7 cellular contexts compared by ENCODE assay signal in genomic region chr14:75267141-75267601, GRCh38. TPM values are rescaled to one million over a fixed set of nuclear protein-coding genes. Genes with fewer than 3 reads are reported as not detected.
A peak's percentile ranks its signal among the peaks of the same experiment; 100 is the strongest.
DNase-seq lines count a peak whose midpoint lies in the region; ATAC-seq and TF ChIP-seq lines count a peak whose summit lies in the region.

No MANE protein-coding gene starts in this region.

- DNase-seq in SK-N-MC (ENCODE audit: low read depth, low spot score) (no peak), fibroblast of peridontal ligament (ENCODE audit: extremely low read depth) (peak; percentile 87), neural progenitor cell (ENCODE audit: low spot score) (no peak), upper lobe of left lung (no peak), left colon (no peak), LoVo (ENCODE audit: low spot score) (no peak)

- peaks cover 2% of the 10 kb centered on the region for H3K4me1 Mint-ChIP-seq in neural progenitor cell

- peak overlapping the region; percentile 80 for H3K27ac Mint-ChIP-seq in neural progenitor cell

- no peaks in the 10 kb centered on the region for H4K20me1 ChIP-seq in neural progenitor cell (ENCODE audit: low read depth)

- no peak for TF ChIP-seq CTCF in neural progenitor cell (IDR thresholded peaks at IDR 0.05)
- no peak for TF ChIP-seq CTCF in upper lobe of left lung (IDR thresholded peaks at IDR 0.05)

- H3K4me3 ChIP-seq in SK-N-MC, result no peak overlapping the region
- no peak overlapping the region for H3K4me3 ChIP-seq in neural progenitor cell
- H3K4me3 ChIP-seq in upper lobe of left lung, result no peak overlapping the region

- ATAC-seq in upper lobe of left lung (ENCODE audit: low FRiP score in 2 of 2), result peak; percentile 57 to 86
- no peak for ATAC-seq in left colon
- no peak for ATAC-seq in HG02763 (IDR thresholded peaks at IDR 0.05; ENCODE audit: unreplicated experiment)

- no peaks in the 10 kb centered on the region for H3F3A ChIP-seq in neural progenitor cell (ENCODE audit: low read depth)

- no peaks in the 10 kb centered on the region for H3K79me2 ChIP-seq in neural progenitor cell (ENCODE audit: low read depth)

- H3K36me3 Mint-ChIP-seq in neural progenitor cell, result no peaks in the 10 kb centered on the region

- H3K27ac ChIP-seq in SK-N-MC (peak overlapping the region; percentile 96), neural progenitor cell (no peak overlapping the region), upper lobe of left lung (peak overlapping the region; percentile 51 to 80 (median 64))

- no peaks in the 10 kb centered on the region for H3K9me3 ChIP-seq in SK-N-MC (ENCODE audit: low read depth, low read length)
- H3K9me3 ChIP-seq in neural progenitor cell (ENCODE audit: low read depth), result no peaks in the 10 kb centered on the region
- H3K9me3 ChIP-seq in upper lobe of left lung, result no peaks in the 10 kb centered on the region

- no peak for TF ChIP-seq EP300 in upper lobe of left lung (IDR thresholded peaks at IDR 0.05)

- H3K9me3 Mint-ChIP-seq in neural progenitor cell, result no peaks in the 10 kb centered on the region

- no peak overlapping the region for H3K4me3 Mint-ChIP-seq in neural progenitor cell

- peak overlapping the region; percentile 85 for H2AFZ ChIP-seq in neural progenitor cell (replicated peaks)

- no peak overlapping the region for H3K4me2 ChIP-seq in neural progenitor cell

- intact Hi-C loops in left colon (cut with DNase I, micrococcal nuclease), result no loop called here

- WGBS in upper lobe of left lung, 2 donors, result 45 to 55% methylated on average over 2 of the region's 2 CpGs

- H3K27me3 ChIP-seq in neural progenitor cell, result no peaks in the 10 kb centered on the region
- H3K27me3 ChIP-seq in upper lobe of left lung, result no peaks in the 10 kb centered on the region

- H3K9ac ChIP-seq in SK-N-MC (ENCODE audit: insufficient read length) (peak overlapping the region; percentile 71), neural progenitor cell (no peak overlapping the region)

- H3K27me3 Mint-ChIP-seq in neural progenitor cell (ENCODE audit: insufficient read depth, low read depth), result peaks cover 2% of the 10 kb centered on the region

- no peak for TF ChIP-seq POLR2A in upper lobe of left lung (IDR thresholded peaks at IDR 0.05)

- no peaks in the 10 kb centered on the region for H3K4me1 ChIP-seq in neural progenitor cell
- peaks cover 0 to 19% (median 13%) of the 10 kb centered on the region in 4 donors for H3K4me1 ChIP-seq in upper lobe of left lung

- H3K36me3 ChIP-seq in SK-N-MC (ENCODE audit: insufficient read depth, low read length) (no peaks in the 10 kb centered on the region), neural progenitor cell (no peaks in the 10 kb centered on the region), upper lobe of left lung (no peaks in the 10 kb centered on the region)

RNA-seq across cellular contexts. Expression of gene FOS, which starts 11.5 kb away (rescaled TPM):
- total RNA-seq in neural progenitor cell (ENCODE audit: low replicate concordance) (32.9 and 98.6 TPM in 2 replicates), upper lobe of left lung (1,000 to 10,000 TPM in 1 of 6 donors, 100 to 1,000 TPM in 5; 386 to 1,146 (median 633) TPM), left colon (100 to 1,000 TPM; 220 to 877 TPM)

Comparison
In these comparisons a context has a peak if more than half of its experiments do, and no peak if none do; other contexts are left out.
1. ATAC-seq: peak in upper lobe of left lung (2 of 2); none in left colon (single experiment) and HG02763 (single experiment).